ENCODE assay signal across 1 cellular context in the genomic region with DNA sequence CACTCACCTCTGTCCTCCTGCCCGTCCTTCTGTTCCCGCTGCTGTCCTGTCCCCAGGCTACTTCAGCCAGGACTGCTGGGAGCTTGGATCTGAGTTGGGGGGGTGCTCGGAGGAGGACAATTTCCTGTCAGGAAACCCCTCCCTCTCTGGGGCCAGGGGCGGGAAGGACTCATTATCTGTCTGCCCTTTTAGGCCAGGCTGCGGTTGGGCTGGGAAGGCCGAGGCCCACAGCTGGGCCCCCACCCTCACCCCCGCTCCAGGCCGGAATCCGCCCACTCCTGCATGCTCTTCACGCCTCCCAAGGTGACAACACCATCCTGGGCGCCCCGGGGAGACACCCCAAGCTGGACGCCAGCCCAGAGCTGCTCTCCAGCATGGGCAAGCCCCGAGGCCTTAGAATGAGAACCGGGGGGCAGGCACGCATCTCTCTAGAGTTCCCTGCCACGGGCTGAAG.
TF ChIP-seq lines count a peak whose summit lies in the region.

TSS of gene EXOC3L2 (minus strand) at position 74 of the 454 bp plus-strand sequence. CDS start 6,362 bp downstream, outside the sequence.

TF ChIP-seq in HepG2, 621 proteins besides CTCF, POLR2A, EP300 and RAD21 (continued from another document):
- TF ChIP-seq PAXIP1 (CRISPR knock-in tag; conservative IDR thresholded peaks at IDR 0.05) (0 out of 2 replicates have a peak, but pooled peaks have one; percentile 21), ZNF431 (CRISPR knock-in tag; IDR thresholded peaks at IDR 0.05; ENCODE audit: borderline replicate concordance, low read depth) (no peak), FLYWCH1 (CRISPR knock-in tag; IDR thresholded peaks at IDR 0.05) (no peak), ZSCAN30 (CRISPR knock-in tag; IDR thresholded peaks at IDR 0.05) (no peak), ZNF614 (CRISPR knock-in tag; IDR thresholded peaks at IDR 0.05; ENCODE audit: borderline replicate concordance) (no peak), ZNF572 (CRISPR knock-in tag; IDR thresholded peaks at IDR 0.05) (no peak), SMC3 (IDR thresholded peaks at IDR 0.05; ENCODE audit: low read length) (no peak), CAMTA2 (CRISPR knock-in tag; IDR thresholded peaks at IDR 0.05; ENCODE audit: borderline replicate concordance) (no peak), ZNF234 (CRISPR knock-in tag; conservative IDR thresholded peaks at IDR 0.05) (no peak), TEAD2 (CRISPR knock-in tag; IDR thresholded peaks at IDR 0.05) (no peak), DZIP1 (CRISPR knock-in tag; IDR thresholded peaks at IDR 0.05) (no peak), POGZ (CRISPR knock-in tag; IDR thresholded peaks at IDR 0.05) (no peak), FIP1L1 (IDR thresholded peaks at IDR 0.05; ENCODE audit: borderline replicate concordance, insufficient read depth, low read depth, low read length) (no peak), ZC3H13 (CRISPR knock-in tag; IDR thresholded peaks at IDR 0.05) (no peak), SP5 (CRISPR knock-in tag; IDR thresholded peaks at IDR 0.05; ENCODE audit: borderline replicate concordance, low read depth) (peak; percentile 22; the same call in 1 of the 2 replicates), YEATS4 (CRISPR knock-in tag; IDR thresholded peaks at IDR 0.05; ENCODE audit: borderline replicate concordance) (no peak)
- TF ChIP-seq, protein P1, sequence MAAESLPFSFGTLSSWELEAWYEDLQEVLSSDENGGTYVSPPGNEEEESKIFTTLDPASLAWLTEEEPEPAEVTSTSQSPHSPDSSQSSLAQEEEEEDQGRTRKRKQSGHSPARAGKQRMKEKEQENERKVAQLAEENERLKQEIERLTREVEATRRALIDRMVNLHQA (CRISPR knock-in tag; IDR thresholded peaks at IDR 0.05): no peak
- TF ChIP-seq, protein P2, sequence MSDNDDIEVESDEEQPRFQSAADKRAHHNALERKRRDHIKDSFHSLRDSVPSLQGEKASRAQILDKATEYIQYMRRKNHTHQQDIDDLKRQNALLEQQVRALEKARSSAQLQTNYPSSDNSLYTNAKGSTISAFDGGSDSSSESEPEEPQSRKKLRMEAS (IDR thresholded peaks at IDR 0.05): no peak
- TF ChIP-seq, protein P3, sequence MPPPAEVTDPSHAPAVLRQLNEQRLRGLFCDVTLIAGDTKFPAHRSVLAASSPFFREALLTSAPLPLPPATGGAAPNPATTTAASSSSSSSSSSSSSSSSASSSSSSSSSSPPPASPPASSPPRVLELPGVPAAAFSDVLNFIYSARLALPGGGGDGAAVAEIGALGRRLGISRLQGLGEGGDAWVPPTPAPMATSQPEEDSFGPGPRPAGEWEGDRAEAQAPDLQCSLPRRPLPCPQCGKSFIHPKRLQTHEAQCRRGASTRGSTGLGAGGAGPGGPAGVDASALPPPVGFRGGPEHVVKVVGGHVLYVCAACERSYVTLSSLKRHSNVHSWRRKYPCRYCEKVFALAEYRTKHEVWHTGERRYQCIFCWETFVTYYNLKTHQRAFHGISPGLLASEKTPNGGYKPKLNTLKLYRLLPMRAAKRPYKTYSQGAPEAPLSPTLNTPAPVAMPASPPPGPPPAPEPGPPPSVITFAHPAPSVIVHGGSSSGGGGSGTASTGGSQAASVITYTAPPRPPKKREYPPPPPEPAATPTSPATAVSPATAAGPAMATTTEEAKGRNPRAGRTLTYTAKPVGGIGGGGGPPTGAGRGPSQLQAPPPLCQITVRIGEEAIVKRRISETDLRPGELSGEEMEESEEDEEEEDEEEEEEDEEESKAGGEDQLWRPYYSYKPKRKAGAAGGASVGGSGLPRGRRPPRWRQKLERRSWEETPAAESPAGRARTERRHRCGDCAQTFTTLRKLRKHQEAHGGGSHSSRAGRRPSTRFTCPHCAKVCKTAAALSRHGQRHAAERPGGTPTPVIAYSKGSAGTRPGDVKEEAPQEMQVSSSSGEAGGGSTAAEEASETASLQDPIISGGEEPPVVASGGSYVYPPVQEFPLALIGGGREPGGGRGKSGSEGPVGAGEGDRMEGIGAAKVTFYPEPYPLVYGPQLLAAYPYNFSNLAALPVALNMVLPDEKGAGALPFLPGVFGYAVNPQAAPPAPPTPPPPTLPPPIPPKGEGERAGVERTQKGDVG (CRISPR knock-in tag; IDR thresholded peaks at IDR 0.05; ENCODE audit: borderline replicate concordance): no peak
- TF ChIP-seq, protein P4, sequence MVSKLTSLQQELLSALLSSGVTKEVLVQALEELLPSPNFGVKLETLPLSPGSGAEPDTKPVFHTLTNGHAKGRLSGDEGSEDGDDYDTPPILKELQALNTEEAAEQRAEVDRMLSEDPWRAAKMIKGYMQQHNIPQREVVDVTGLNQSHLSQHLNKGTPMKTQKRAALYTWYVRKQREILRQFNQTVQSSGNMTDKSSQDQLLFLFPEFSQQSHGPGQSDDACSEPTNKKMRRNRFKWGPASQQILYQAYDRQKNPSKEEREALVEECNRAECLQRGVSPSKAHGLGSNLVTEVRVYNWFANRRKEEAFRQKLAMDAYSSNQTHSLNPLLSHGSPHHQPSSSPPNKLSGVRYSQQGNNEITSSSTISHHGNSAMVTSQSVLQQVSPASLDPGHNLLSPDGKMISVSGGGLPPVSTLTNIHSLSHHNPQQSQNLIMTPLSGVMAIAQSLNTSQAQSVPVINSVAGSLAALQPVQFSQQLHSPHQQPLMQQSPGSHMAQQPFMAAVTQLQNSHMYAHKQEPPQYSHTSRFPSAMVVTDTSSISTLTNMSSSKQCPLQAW (CRISPR knock-in tag; IDR thresholded peaks at IDR 0.05): no peak
